In the genomic region with DNA sequence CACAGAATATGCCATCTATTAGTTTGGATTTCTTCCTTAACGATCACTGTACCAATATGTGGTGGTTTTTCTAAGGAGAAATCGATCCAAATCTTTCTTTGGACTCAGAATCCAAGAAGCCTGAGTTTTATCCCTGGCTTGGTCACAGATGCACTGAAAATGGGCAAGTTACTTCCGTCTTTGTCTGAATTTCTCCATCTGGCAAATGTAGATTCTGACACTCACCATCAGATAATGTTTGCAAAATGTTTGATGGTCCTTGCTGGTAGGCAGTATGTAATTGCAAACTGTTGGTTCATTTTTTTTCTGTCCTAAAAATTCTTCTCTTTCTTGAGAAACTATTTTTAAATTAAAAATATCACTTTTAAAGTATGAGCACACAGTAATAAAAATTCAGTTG, we compare ENCODE assay signal across 19 cellular contexts.
"Had no signal": no experiment of that assay in that cellular context is flagged by ENCODE, and none has a peak within 500 bp of the region (broad histone marks: within the 10 kb centered on the region; RNA-seq: fewer than 3 reads in every experiment).

No MANE protein-coding gene starts in this region.

- H3K4me3 ChIP-seq: dorsolateral prefrontal cortex, hepatocyte, neural progenitor cell, right lobe of liver, thoracic aorta, tibial nerve, upper lobe of left lung had no signal

- H3K4me1 ChIP-seq: neural progenitor cell, parathyroid adenoma, right lobe of liver had no signal

- H3K27ac ChIP-seq: dorsolateral prefrontal cortex, hepatocyte, neural progenitor cell, parathyroid adenoma, right lobe of liver, thoracic aorta, tibial nerve, upper lobe of left lung had no signal

- DNase-seq: dorsolateral prefrontal cortex; effector CD4-positive, alpha-beta T cell; head of caudate nucleus; kidney; mesendoderm; midbrain; naive thymus-derived CD4-positive, alpha-beta T cell; right lobe of liver; small intestine; stimulated activated CD4-positive, alpha-beta T cell treated with anti-CD3 and anti-CD28 coated beads, Interleukin-15, amount 100 ng/mL, for 24 hours; stimulated activated CD4-positive, alpha-beta T cell treated with anti-CD3 and anti-CD28 coated beads, Interleukin-2, amount 100 ng/mL, for 48 hours; stimulated activated naive B cell treated with anti-CD40 and anti-IgM and Interleukin-4, amounts not matched to agents 10 μg/mL and 1 μg/mL and 100 μg/mL, for 72 hours; upper lobe of left lung had no signal

- H2AFZ ChIP-seq: hepatocyte, neural progenitor cell, parathyroid adenoma had no signal

- H3K9ac ChIP-seq: neural progenitor cell, parathyroid adenoma had no signal

- H3K79me2 ChIP-seq: hepatocyte, parathyroid adenoma had no signal

- H3K4me2 ChIP-seq: hepatocyte, neural progenitor cell had no signal

- H3K9me3 ChIP-seq: right lobe of liver, thoracic aorta, tibial nerve, upper lobe of left lung had no signal

- H3K27me3 ChIP-seq: dorsolateral prefrontal cortex, hepatocyte, neural progenitor cell, right lobe of liver, tibial nerve, upper lobe of left lung had no signal

- H3K36me3 ChIP-seq: neural progenitor cell, right lobe of liver, thoracic aorta, tibial nerve, upper lobe of left lung had no signal

- ATAC-seq: left lobe of liver; naive thymus-derived CD4-positive, alpha-beta T cell; right lobe of liver; stimulated activated naive B cell treated with anti-CD40 and anti-IgM and Interleukin-4, amounts not matched to agents 10 μg/mL and 1 μg/mL and 100 μg/mL, for 72 hours had no signal
